16 cellular contexts compared by ENCODE assay signal in genomic region chr13:50990050-50990449, GRCh38.
"Had no signal": no experiment of that assay in that cellular context is flagged by ENCODE, and none has a peak within 500 bp of the region (broad histone marks: within the 10 kb centered on the region; RNA-seq: fewer than 3 reads in every experiment).

No MANE protein-coding gene starts in this region.

- H3K27ac Mint-ChIP-seq: activated CD8-positive, alpha-beta T cell treated with anti-CD3 and anti-CD28 coated beads for 36 hours; stimulated activated naive CD8-positive, alpha-beta T cell treated with anti-CD3 and anti-CD28 coated beads, Interleukin-15, Interleukin-2, amounts not matched to agents 100 ng/mL and 50 ng/mL, for 24 hours had no signal

- H2AFZ ChIP-seq: parathyroid adenoma had no signal

- H3K79me2 ChIP-seq: parathyroid adenoma had no signal

- ATAC-seq: activated CD8-positive, alpha-beta T cell treated with anti-CD3 and anti-CD28 coated beads for 36 hours; gastrocnemius medialis; upper lobe of right lung had no signal

- H3K9me3 Mint-ChIP-seq: activated CD8-positive, alpha-beta T cell treated with anti-CD3 and anti-CD28 coated beads for 36 hours had no signal

- H3K9ac ChIP-seq: parathyroid adenoma had no signal

- H3K4me1 ChIP-seq: parathyroid adenoma had no signal

- H3K27me3 ChIP-seq: dorsolateral prefrontal cortex, upper lobe of right lung had no signal

- H3K4me3 ChIP-seq: upper lobe of right lung had no signal

- FAIRE-seq: bronchial epithelial cell, kidney, TTC549 had no signal

- H3K36me3 ChIP-seq: gastrocnemius medialis, left ventricle myocardium inferior, upper lobe of right lung had no signal

- DNase-seq: activated CD4-positive, CD25-positive, alpha-beta regulatory T cell treated with anti-CD3 and anti-CD28 coated beads, Interleukin-2, amount 50 U/mL, for 72 hours; activated CD8-positive, alpha-beta T cell treated with anti-CD3 and anti-CD28 coated beads for 36 hours; activated naive CD4-positive, alpha-beta T cell; aorta; dorsolateral prefrontal cortex; gastrocnemius medialis; kidney; left ventricle myocardium inferior; stimulated activated CD4-positive, alpha-beta T cell treated with anti-CD3 and anti-CD28 coated beads, Interleukin-15, amount 100 ng/mL, for 24 hours; stimulated activated CD4-positive, alpha-beta T cell treated with anti-CD3 and anti-CD28 coated beads, Interleukin-4, amount 100 ng/mL, for 24 hours; upper lobe of right lung had no signal

- H3K27ac ChIP-seq: gastrocnemius medialis, left ventricle myocardium inferior, parathyroid adenoma, upper lobe of right lung had no signal

- H3K4me3 Mint-ChIP-seq: activated CD8-positive, alpha-beta T cell treated with anti-CD3 and anti-CD28 coated beads for 36 hours; activated T-helper 1 cell treated with anti-CD3 and anti-CD28 coated beads, Interleukin-12 subunit alpha, Interleukin-12 subunit beta, Interleukin-2, Interleukin-4 antibody, amounts not matched to agents 30 ng/mL and 10 ng/mL and 1 ng/mL, durations not matched to agents 14 hours and 24 hours and 36 hours; stimulated activated naive CD8-positive, alpha-beta T cell treated with anti-CD3 and anti-CD28 coated beads, Interleukin-15, Interleukin-2, amounts not matched to agents 100 ng/mL and 50 ng/mL, for 24 hours had no signal

- H3K27me3 Mint-ChIP-seq: activated CD8-positive, alpha-beta T cell treated with anti-CD3 and anti-CD28 coated beads for 36 hours; stimulated activated naive CD8-positive, alpha-beta T cell treated with anti-CD3 and anti-CD28 coated beads, Interleukin-15, Interleukin-2, amounts not matched to agents 100 ng/mL and 50 ng/mL, for 24 hours had no signal

- H3K9me3 ChIP-seq: gastrocnemius medialis, left ventricle myocardium inferior, upper lobe of right lung had no signal
